In genomic region chr16:68396481-68396880, GRCh38 we compare ENCODE assay signal across 8 cellular contexts. TPM values are rescaled to one million over a fixed set of nuclear protein-coding genes. Genes with fewer than 3 reads are reported as not detected.
DNase-seq lines count a peak whose midpoint lies in the region; ATAC-seq and TF ChIP-seq lines count a peak whose summit lies in the region.

No MANE protein-coding gene starts in this region.

- peaks cover under 1% of the 10 kb centered on the region for H3K27me3 Mint-ChIP-seq in HFFc6 (ENCODE audit: insufficient read depth)
- H3K27me3 Mint-ChIP-seq in activated CD4-positive, alpha-beta T cell treated with anti-CD3 and anti-CD28 coated beads for 36 hours = no peaks in the 10 kb centered on the region

- no peaks in the 10 kb centered on the region for H3K9me3 ChIP-seq in effector memory CD4-positive, alpha-beta T cell (ENCODE audit: control insufficient read depth, low read length)
- no peaks in the 10 kb centered on the region for H3K9me3 ChIP-seq in ovary

- H3K27me3 ChIP-seq in effector memory CD4-positive, alpha-beta T cell (replicated peaks; ENCODE audit: control insufficient read depth, insufficient read depth, low read length, poor library complexity, severe bottlenecking) = no peaks in the 10 kb centered on the region
- H3K27me3 ChIP-seq in ovary = no peaks in the 10 kb centered on the region

- POLR2A ChIA-PET in activated CD4-positive, alpha-beta T cell treated with anti-CD3 and anti-CD28 coated beads for 36 hours (lab: Charles Lee) = interaction anchor here (0.6 to 0.7 kb wide), 2 partner anchors 46 to 133 kb away, joined by 3 read pairs; no protein-coding TSS in a partner anchor

- no peak for TF ChIP-seq EP300 in ovary (IDR thresholded peaks at IDR 0.05)

- no peaks in the 10 kb centered on the region for H3K9me3 Mint-ChIP-seq in HFFc6
- no peaks in the 10 kb centered on the region for H3K9me3 Mint-ChIP-seq in activated CD4-positive, alpha-beta T cell treated with anti-CD3 and anti-CD28 coated beads for 36 hours (ENCODE audit: low read depth)

- H3K27ac ChIP-seq in effector memory CD4-positive, alpha-beta T cell (ENCODE audit: insufficient read depth, low read length, poor library complexity, severe bottlenecking) = no peak overlapping the region
- no peak overlapping the region for H3K27ac ChIP-seq in ovary

- H3K4me1 Mint-ChIP-seq in HFFc6 (ENCODE audit: low read depth) = peaks cover 20% of the 10 kb centered on the region
- H3K4me1 Mint-ChIP-seq in activated CD4-positive, alpha-beta T cell treated with anti-CD3 and anti-CD28 coated beads for 36 hours = peaks cover 16% of the 10 kb centered on the region

- DNase-seq in COR-L47 (lab: John Stamatoyannopoulos, UW) (peak; percentile 56), HFFc6 (peak; percentile 51), ovary (peak in 2 of 5 donors; percentile 41), NCI-H2029 treated with DMSO at 0.1 percent for 48 hours (lab: John Stamatoyannopoulos, UW) (no peak)
- DNase-seq in activated CD4-positive, alpha-beta T cell treated with anti-CD3 and anti-CD28 coated beads for 36 hours = peak; percentile 69
- peak; percentile 12 to 43 (median 17) for DNase-seq in effector memory CD4-positive, alpha-beta T cell

- no peak overlapping the region for H3K4me3 ChIP-seq in effector memory CD4-positive, alpha-beta T cell (ENCODE audit: insufficient read depth, low read depth, low read length, poor library complexity, severe bottlenecking)
- H3K4me3 ChIP-seq in ovary = no peak overlapping the region

- H3K36me3 ChIP-seq in effector memory CD4-positive, alpha-beta T cell (ENCODE audit: control insufficient read depth, insufficient read depth, low read length) = no peaks in the 10 kb centered on the region
- no peaks in the 10 kb centered on the region for H3K36me3 ChIP-seq in ovary

- peaks cover 8% of the 10 kb centered on the region for H3K4me1 ChIP-seq in effector memory CD4-positive, alpha-beta T cell (ENCODE audit: control insufficient read depth, insufficient read depth, low read length, poor library complexity, severe bottlenecking)
- H3K4me1 ChIP-seq in ovary (ENCODE audit: insufficient read depth) = peaks cover 22% of the 10 kb centered on the region

- WGBS in ovary, 3 donors = 15 to 24% (median 23%) methylated on average over 6 of the region's 6 CpGs

- CTCF ChIA-PET in activated CD4-positive, alpha-beta T cell treated with anti-CD3 and anti-CD28 coated beads for 36 hours (lab: Charles Lee) = interaction anchor here (0.7 to 2.4 kb wide), 24 partner anchors 11 to 685 kb away, joined by 3 to 15 read pairs (median 4); partner anchors contain the start of gene SMPD3

- peak; percentile 60 for ATAC-seq in activated CD4-positive, alpha-beta T cell treated with anti-CD3 and anti-CD28 coated beads for 36 hours
- no peak for ATAC-seq in HG02852 (IDR thresholded peaks at IDR 0.05; ENCODE audit: unreplicated experiment)
- ATAC-seq in HG03378 (IDR thresholded peaks at IDR 0.05; ENCODE audit: unreplicated experiment) = no peak

- H3K4me3 Mint-ChIP-seq in HFFc6 = no peak overlapping the region
- no peak overlapping the region for H3K4me3 Mint-ChIP-seq in activated CD4-positive, alpha-beta T cell treated with anti-CD3 and anti-CD28 coated beads for 36 hours

- H3K27ac Mint-ChIP-seq in HFFc6 = no peak overlapping the region
- H3K27ac Mint-ChIP-seq in activated CD4-positive, alpha-beta T cell treated with anti-CD3 and anti-CD28 coated beads for 36 hours = no peak overlapping the region

- H3K36me3 Mint-ChIP-seq in HFFc6 (ENCODE audit: low read depth) = no peaks in the 10 kb centered on the region
- H3K36me3 Mint-ChIP-seq in activated CD4-positive, alpha-beta T cell treated with anti-CD3 and anti-CD28 coated beads for 36 hours (ENCODE audit: low read depth) = no peaks in the 10 kb centered on the region

- TF ChIP-seq CTCF in HFFc6 (IDR thresholded peaks at IDR 0.05) (peak; percentile 87), ovary (IDR thresholded peaks at IDR 0.05) (peak; percentile 17 to 55 (median 44))

- intact Hi-C loops in activated CD4-positive, alpha-beta T cell treated with anti-CD3 and anti-CD28 coated beads for 36 hours (cut with DNase I, micrococcal nuclease) = loop anchor here (1.0 kb wide), 1 partner anchor 114 kb away; no protein-coding TSS in a partner anchor
- intact Hi-C loops in ovary (cut with DNase I) = loop anchor here in 2 of 4 donors (2.0 to 5.0 kb wide), 2 partner anchors 111 to 114 kb away; no protein-coding TSS in a partner anchor

- no peak for TF ChIP-seq POLR2A in ovary (IDR thresholded peaks at IDR 0.05)

RNA-seq across cellular contexts. Expression of gene SMPD3, which starts 51.8 kb away (rescaled TPM):
- total RNA-seq in HFFc6 (2021; fragmentation: NEBNext Ultra II Directional; extraction: Animal tissue kit (Norgen Biotek cat#: 25700)) = under 1 TPM; 0.05 to 0.73 (median 0.30) TPM
- under 1 TPM; 0.07 to 0.37 TPM for total RNA-seq in activated CD4-positive, alpha-beta T cell treated with anti-CD3 and anti-CD28 coated beads for 36 hours
- 10 to 100 TPM in 1 of 7 donors, 1 to 10 TPM in 5, under 1 TPM in 1; 0.72 to 31.4 (median 3.3) TPM for total RNA-seq in ovary
- polyA plus RNA-seq in ovary = 1 to 10 TPM in 1 of 2 donors, under 1 TPM in 1; 0.40 to 1.6 TPM
